ENCODE assay signal across 24 cellular contexts in genomic region chr5:31963961-31964360, GRCh38.
DNase-seq lines count a peak whose midpoint lies in the region; ATAC-seq and TF ChIP-seq lines count a peak whose summit lies in the region.
"Had no signal": no experiment of that assay in that cellular context is flagged by ENCODE, and none has a peak within 500 bp of the region (broad histone marks: within the 10 kb centered on the region; RNA-seq: fewer than 3 reads in every experiment).

No MANE protein-coding gene starts in this region.

- H3K36me3 ChIP-seq in lung (ENCODE audit: control insufficient read depth in 2 of 2, insufficient read depth in 2 of 2, low read length in 2 of 2) (no peaks in the 10 kb centered on the region), skeletal muscle tissue (ENCODE audit: control insufficient read depth in 3 of 3, insufficient read depth in 3 of 3, low read length in 3 of 3) (no peaks in the 10 kb centered on the region)
- H3K36me3 ChIP-seq: neutrophil, SJCRH30 had no signal

- H3K4me1 ChIP-seq in lung (ENCODE audit: control insufficient read depth in 2 of 2, insufficient read depth in 2 of 2, low read length in 2 of 2) (peaks cover 15 to 24% of the 10 kb centered on the region in 2 donors), skeletal muscle tissue (ENCODE audit: control insufficient read depth in 3 of 3, insufficient read depth in 3 of 3, low read length in 3 of 3) (peaks cover 13 to 16% (median 15%) of the 10 kb centered on the region in 3 donors)
- H3K4me1 ChIP-seq: SJCRH30 had no signal

- peak overlapping the region; percentile 87 for H3K27ac Mint-ChIP-seq in chondrocyte (ENCODE audit: unreplicated experiment)
- H3K27ac Mint-ChIP-seq in activated naive CD8-positive, alpha-beta T cell treated with anti-CD3 and anti-CD28 coated beads for 36 hours = no peak overlapping the region
- H3K27ac Mint-ChIP-seq: HFFc6; stimulated activated naive CD8-positive, alpha-beta T cell treated with anti-CD3 and anti-CD28 coated beads, Interleukin-15, amount 100 ng/mL, for 72 hours; T-cell had no signal

- ATAC-seq in lung (ENCODE audit: insufficient read depth, low FRiP score) = no peak
- ATAC-seq: activated T-cell treated with anti-CD3 and anti-CD28 coated beads, Interleukin-2, amount 50 U/mL, for 4 hours; stimulated activated naive CD8-positive, alpha-beta T cell treated with anti-CD3 and anti-CD28 coated beads, Interleukin-15, amount 100 ng/mL, for 72 hours; T-cell had no signal

- H3K27me3 Mint-ChIP-seq in chondrocyte (ENCODE audit: low read depth) = no peaks in the 10 kb centered on the region
- peaks cover 3% of the 10 kb centered on the region for H3K27me3 Mint-ChIP-seq in activated naive CD8-positive, alpha-beta T cell treated with anti-CD3 and anti-CD28 coated beads for 36 hours

- H3K9ac ChIP-seq in skeletal muscle tissue (ENCODE audit: low read depth in 1 of 3, low read length in 3 of 3) = no peak overlapping the region

- peaks cover 33% of the 10 kb centered on the region for H3K4me1 Mint-ChIP-seq in chondrocyte (ENCODE audit: low read depth)
- H3K4me1 Mint-ChIP-seq in activated naive CD8-positive, alpha-beta T cell treated with anti-CD3 and anti-CD28 coated beads for 36 hours = peaks cover 11% of the 10 kb centered on the region

- DNase-seq in HPDE6-E6E7 (ENCODE audit: extremely low spot score) (peak; percentile 49), chondrocyte (ENCODE audit: low spot score) (no peak), lung (ENCODE audit: low spot score) (no peak), globus pallidus (ENCODE audit: low spot score) (no peak), T1000 (lab: John Stamatoyannopoulos, UW) (no peak), anterior cingulate cortex (lab: John Stamatoyannopoulos, UW) (no peak)
- DNase-seq in activated naive CD8-positive, alpha-beta T cell treated with anti-CD3 and anti-CD28 coated beads for 36 hours = no peak
- DNase-seq: activated naive CD4-positive, alpha-beta T cell treated with Interleukin-2 at 50 U/mL for 16 hours; activated T-cell treated with anti-CD3 and anti-CD28 coated beads, Interleukin-2, amount 50 U/mL, for 4 hours; amniotic stem cell; C1 segment of cervical spinal cord; DND-41; effector CD8-positive, alpha-beta T cell; HFFc6; MV-4-11; NCI-H187 treated with DMSO at 0.1 percent for 48 hours; SJCRH30; stimulated activated CD4-positive, alpha-beta T cell treated with anti-CD3 and anti-CD28 coated beads, Interleukin-12 subunit alpha, Interleukin-12 subunit beta, amount 100 ng/mL, for 4 hours; stimulated activated naive CD8-positive, alpha-beta T cell treated with anti-CD3 and anti-CD28 coated beads, Interleukin-15, amount 100 ng/mL, for 72 hours; T-cell had no signal

- 78 to 90% methylated on average over 3 of the region's 3 CpGs for WGBS in lung, 2 donors

- H3K27ac ChIP-seq in lung (ENCODE audit: low read depth in 1 of 2, low read length in 1 of 2) (peak overlapping the region; percentile 21 to 71), skeletal muscle tissue (ENCODE audit: low read depth, low read length) (peak overlapping the region; percentile 38)
- H3K27ac ChIP-seq: neutrophil, psoas muscle, SJCRH30 had no signal

- no peak for TF ChIP-seq CTCF in chondrocyte (IDR thresholded peaks at IDR 0.05)
- no peak for TF ChIP-seq CTCF in lung (IDR thresholded peaks at IDR 0.05; ENCODE audit: control extremely low read depth, extremely low read depth)

- H3K27me3 ChIP-seq in lung (ENCODE audit: control insufficient read depth, insufficient read depth) (no peaks in the 10 kb centered on the region), skeletal muscle tissue (ENCODE audit: control insufficient read depth in 3 of 3, insufficient read depth in 3 of 3, low read length in 3 of 3) (peaks cover 0 to 4% (median 0%) of the 10 kb centered on the region in 3 donors)
- H3K27me3 ChIP-seq: neutrophil, SJCRH30 had no signal

- peaks cover 0 to 1% of the 10 kb centered on the region in 2 donors for H3K9me3 ChIP-seq in lung (ENCODE audit: control insufficient read depth in 2 of 2, insufficient read depth in 1 of 2, low read length in 1 of 2)
- no peaks in the 10 kb centered on the region for H3K9me3 ChIP-seq in skeletal muscle tissue (ENCODE audit: control insufficient read depth in 3 of 3, low read length in 3 of 3)
- H3K9me3 ChIP-seq: neutrophil, psoas muscle, SJCRH30 had no signal

- no peak overlapping the region for H3K4me3 Mint-ChIP-seq in chondrocyte (ENCODE audit: unreplicated experiment)
- H3K4me3 Mint-ChIP-seq in activated naive CD8-positive, alpha-beta T cell treated with anti-CD3 and anti-CD28 coated beads for 36 hours = no peak overlapping the region
- H3K4me3 Mint-ChIP-seq: activated T-cell treated with anti-CD3 and anti-CD28 coated beads, Interleukin-2, amount 50 U/mL, for 4 hours; central memory CD8-positive, alpha-beta T cell; HFFc6; stimulated activated naive CD8-positive, alpha-beta T cell treated with anti-CD3 and anti-CD28 coated beads, Interleukin-15, amount 100 ng/mL, for 72 hours; T-cell had no signal

- peaks cover 5% of the 10 kb centered on the region for H3K36me3 Mint-ChIP-seq in chondrocyte (ENCODE audit: low read depth)
- H3K36me3 Mint-ChIP-seq in activated naive CD8-positive, alpha-beta T cell treated with anti-CD3 and anti-CD28 coated beads for 36 hours = no peaks in the 10 kb centered on the region
- H3K36me3 Mint-ChIP-seq: T-cell had no signal

- H3K9me3 Mint-ChIP-seq in chondrocyte (ENCODE audit: low read depth) = no peaks in the 10 kb centered on the region
- H3K9me3 Mint-ChIP-seq in activated naive CD8-positive, alpha-beta T cell treated with anti-CD3 and anti-CD28 coated beads for 36 hours = no peaks in the 10 kb centered on the region
- H3K9me3 Mint-ChIP-seq: activated T-cell treated with anti-CD3 and anti-CD28 coated beads, Interleukin-2, amount 50 U/mL, for 4 hours; central memory CD8-positive, alpha-beta T cell; HFFc6; T-cell had no signal

- H3K4me3 ChIP-seq in lung (no peak overlapping the region), skeletal muscle tissue (ENCODE audit: low read length in 3 of 3) (no peak overlapping the region)
- H3K4me3 ChIP-seq: psoas muscle, SJCRH30 had no signal
